Comparison of ENCODE assay signal across 25 cellular contexts in the genomic region with DNA sequence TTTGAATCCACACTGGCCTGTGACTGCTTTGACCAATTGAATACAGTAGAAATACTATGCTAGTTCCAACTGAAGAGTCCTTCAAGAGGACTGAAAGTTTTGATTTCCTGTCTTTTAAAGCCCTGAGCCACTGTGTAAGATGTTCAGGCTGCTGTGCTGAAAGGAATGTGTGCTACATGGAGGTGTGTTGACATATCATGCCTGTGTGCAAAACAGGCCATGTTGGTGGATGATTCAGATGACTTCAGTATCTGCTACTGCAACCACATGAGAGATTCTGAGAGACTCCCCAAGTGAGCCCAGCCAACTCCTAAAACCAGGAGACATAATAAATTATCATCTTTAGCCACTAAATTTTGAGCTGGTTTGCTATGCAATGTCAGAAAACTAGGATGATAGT.
DNase-seq lines count a peak whose midpoint lies in the region; ATAC-seq and TF ChIP-seq lines count a peak whose summit lies in the region.
"Had no signal": no experiment of that assay in that cellular context is flagged by ENCODE, and none has a peak within 500 bp of the region (broad histone marks: within the 10 kb centered on the region; RNA-seq: fewer than 3 reads in every experiment).

No MANE protein-coding gene starts in this region.

- no peak overlapping the region for H3K4me3 Mint-ChIP-seq in activated T-helper 17 cell treated with anti-CD3 and anti-CD28 coated beads, Interleukin-2, amount 50 U/mL, for 72 hours
- H3K4me3 Mint-ChIP-seq: B cell, CD14-positive monocyte, H9, HFFc6 had no signal

- no peak overlapping the region for H3K27ac ChIP-seq in foreskin keratinocyte
- H3K27ac ChIP-seq: HL-60, Peyer's patch, SJCRH30 had no signal

- H3K27me3 ChIP-seq in foreskin keratinocyte = no peaks in the 10 kb centered on the region
- H3K27me3 ChIP-seq: Peyer's patch, SJCRH30 had no signal

- no peak for TF ChIP-seq CTCF in foreskin keratinocyte (conservative IDR thresholded peaks at IDR 0.05)

- H3K36me3 Mint-ChIP-seq in activated T-helper 17 cell treated with anti-CD3 and anti-CD28 coated beads, Interleukin-2, amount 50 U/mL, for 72 hours (ENCODE audit: low read depth) = no peaks in the 10 kb centered on the region
- H3K36me3 Mint-ChIP-seq: CD14-positive monocyte had no signal

- H3K9me3 Mint-ChIP-seq in activated T-helper 17 cell treated with anti-CD3 and anti-CD28 coated beads, Interleukin-2, amount 50 U/mL, for 72 hours = no peaks in the 10 kb centered on the region

- H3K4me1 ChIP-seq in foreskin keratinocyte = no peaks in the 10 kb centered on the region
- H3K4me1 ChIP-seq: Peyer's patch, SJCRH30 had no signal

- DNase-seq in AG20443 (ENCODE audit: low spot score) (peak; percentile 14), foreskin keratinocyte (peak in 1 of 2 donors; percentile 26), SHP77 (lab: John Stamatoyannopoulos, UW) (no peak)
- no peak for DNase-seq in stimulated activated CD4-positive, alpha-beta T cell treated with anti-CD3 and anti-CD28 coated beads, Interleukin-2, amount 100 ng/mL, for 24 hours
- DNase-seq: H9, HFFc6, KG1, MV-4-11, NCI-H1105 treated with DMSO at 0.1 percent for 48 hours, NCI-H1694, NCI-H2081, NCI-H2171, NCI-H345, NCI-H524 treated with DMSO at 0.1 percent for 48 hours, NCI-H82, Peyer's patch, SJCRH30 had no signal

- no peaks in the 10 kb centered on the region for H3K4me1 Mint-ChIP-seq in activated T-helper 17 cell treated with anti-CD3 and anti-CD28 coated beads, Interleukin-2, amount 50 U/mL, for 72 hours
- H3K4me1 Mint-ChIP-seq: B cell, CD14-positive monocyte had no signal

- peaks cover 5% of the 10 kb centered on the region for H3K27me3 Mint-ChIP-seq in activated T-helper 17 cell treated with anti-CD3 and anti-CD28 coated beads, Interleukin-2, amount 50 U/mL, for 72 hours
- H3K27me3 Mint-ChIP-seq: B cell had no signal

- peak; percentile 31 for ATAC-seq in activated T-helper 17 cell treated with anti-CD3 and anti-CD28 coated beads, Interleukin-2, amount 50 U/mL, for 72 hours (replicated peaks)
- peak; percentile 26 for ATAC-seq in foreskin keratinocyte
- ATAC-seq in HG03521 (IDR thresholded peaks at IDR 0.05; ENCODE audit: unreplicated experiment) = no peak
- ATAC-seq in HG02642 (IDR thresholded peaks at IDR 0.05; ENCODE audit: poor library complexity, unreplicated experiment) = no peak
- ATAC-seq: GM12878, HepG2 had no signal

- no peak overlapping the region for H3K27ac Mint-ChIP-seq in activated T-helper 17 cell treated with anti-CD3 and anti-CD28 coated beads, Interleukin-2, amount 50 U/mL, for 72 hours
- H3K27ac Mint-ChIP-seq: B cell, CD14-positive monocyte, H9, HFFc6 had no signal

Comparison
In these comparisons a context has a peak if more than half of its experiments do, and no peak if none do; other contexts are left out.
1. ATAC-seq: peak in activated T-helper 17 cell treated with anti-CD3 and anti-CD28 coated beads, Interleukin-2, amount 50 U/mL, for 72 hours (single experiment) and foreskin keratinocyte (single experiment); none in HG03521 (single experiment) and HG02642 (single experiment).